In genomic region chr4:53905935-53906377, GRCh38 we compare ENCODE assay signal across 8 cellular contexts.
A peak's percentile ranks its signal among the peaks of the same experiment; 100 is the strongest.
DNase-seq lines count a peak whose midpoint lies in the region; ATAC-seq and TF ChIP-seq lines count a peak whose summit lies in the region.

No MANE protein-coding gene starts in this region.

- no peaks in the 10 kb centered on the region for H3K9me3 Mint-ChIP-seq in activated CD4-positive, alpha-beta T cell treated with anti-CD3 and anti-CD28 coated beads, Interleukin-2, amount 10 ng/mL, durations not matched to agents 7 days and 5 days
- no peaks in the 10 kb centered on the region for H3K9me3 Mint-ChIP-seq in activated CD4-positive, alpha-beta memory T cell treated with anti-CD3 and anti-CD28 coated beads for 36 hours

- H3K36me3 Mint-ChIP-seq in activated CD4-positive, alpha-beta T cell treated with anti-CD3 and anti-CD28 coated beads, Interleukin-2, amount 10 ng/mL, durations not matched to agents 7 days and 5 days (ENCODE audit: low read depth) = no peaks in the 10 kb centered on the region
- H3K36me3 Mint-ChIP-seq in activated CD4-positive, alpha-beta memory T cell treated with anti-CD3 and anti-CD28 coated beads for 36 hours = no peaks in the 10 kb centered on the region

- peak; percentile 12 for DNase-seq in activated CD4-positive, alpha-beta T cell treated with anti-CD3 and anti-CD28 coated beads, Interleukin-2, amount 10 ng/mL, durations not matched to agents 7 days and 5 days
- no peak for DNase-seq in activated CD4-positive, alpha-beta T cell treated with anti-CD3 and anti-CD28 coated beads, Interleukin-2, amount 50 U/mL, for 1 hour
- DNase-seq in HuH-7.5 (ENCODE audit: low spot score) (peak; percentile 37), Right ventricle myocardium superior (peak; percentile 62), psoas muscle (peak; percentile 37 to 65), epidermal melanocyte (ENCODE audit: insufficient read length, low spot score) (no peak)
- DNase-seq in activated CD4-positive, alpha-beta memory T cell treated with anti-CD3 and anti-CD28 coated beads for 36 hours = no peak

- H3K4me3 ChIP-seq in psoas muscle = peak overlapping the region; percentile 29

- ATAC-seq in Right ventricle myocardium superior (ENCODE audit: poor library complexity) = peak; percentile 76
- peak in 3 of 4 donors; percentile 57 to 78 (median 73) for ATAC-seq in psoas muscle
- no peak for ATAC-seq in HG03280 (IDR thresholded peaks at IDR 0.05; ENCODE audit: unreplicated experiment)

- peaks cover 9% of the 10 kb centered on the region for H3K4me1 Mint-ChIP-seq in activated CD4-positive, alpha-beta T cell treated with anti-CD3 and anti-CD28 coated beads, Interleukin-2, amount 10 ng/mL, durations not matched to agents 7 days and 5 days
- H3K4me1 Mint-ChIP-seq in activated CD4-positive, alpha-beta memory T cell treated with anti-CD3 and anti-CD28 coated beads for 36 hours (ENCODE audit: low read depth) = peaks cover 12% of the 10 kb centered on the region

- no peaks in the 10 kb centered on the region for H3K9me3 ChIP-seq in psoas muscle

- no peak overlapping the region for H3K27ac Mint-ChIP-seq in activated CD4-positive, alpha-beta T cell treated with anti-CD3 and anti-CD28 coated beads, Interleukin-2, amount 10 ng/mL, durations not matched to agents 7 days and 5 days
- no peak overlapping the region for H3K27ac Mint-ChIP-seq in activated CD4-positive, alpha-beta memory T cell treated with anti-CD3 and anti-CD28 coated beads for 36 hours

- intact Hi-C loops in activated CD4-positive, alpha-beta memory T cell treated with anti-CD3 and anti-CD28 coated beads for 36 hours (cut with micrococcal nuclease) = loop anchor here (5.0 to 10.0 kb wide), 2 partner anchors 196 to 711 kb away; partner anchors contain the start of gene GSX2
- intact Hi-C loops in Right ventricle myocardium superior (cut with DNase I) (loop anchor here (5.0 to 10.0 kb wide), 2 partner anchors 326 to 711 kb away; no protein-coding TSS in a partner anchor), psoas muscle (cut with DNase I) (loop anchor here (5.0 to 10.0 kb wide), 4 partner anchors 201 to 421 kb away; partner anchors contain the start of gene PDGFRA (in 1 of the 2))

- peak overlapping the region; percentile 58 for H3K4me3 Mint-ChIP-seq in activated CD4-positive, alpha-beta T cell treated with anti-CD3 and anti-CD28 coated beads, Interleukin-2, amount 10 ng/mL, durations not matched to agents 7 days and 5 days
- H3K4me3 Mint-ChIP-seq in activated CD4-positive, alpha-beta memory T cell treated with anti-CD3 and anti-CD28 coated beads for 36 hours = peak overlapping the region; percentile 43

- CTCF ChIA-PET in activated CD4-positive, alpha-beta T cell treated with anti-CD3 and anti-CD28 coated beads, Interleukin-2, amount 10 ng/mL, durations not matched to agents 7 days and 5 days (lab: Charles Lee) = no interaction called here
- CTCF ChIA-PET in activated CD4-positive, alpha-beta memory T cell treated with anti-CD3 and anti-CD28 coated beads for 36 hours (lab: Charles Lee) = interaction anchor here (1.2 to 7.2 kb wide), 3 partner anchors 24 to 328 kb away, joined by 4 to 96 read pairs (median 30); no protein-coding TSS in a partner anchor

- H3K4me1 ChIP-seq in psoas muscle = peaks cover 19% of the 10 kb centered on the region

- TF ChIP-seq CTCF in psoas muscle (IDR thresholded peaks at IDR 0.05) = no peak

- POLR2A ChIA-PET in activated CD4-positive, alpha-beta T cell treated with anti-CD3 and anti-CD28 coated beads, Interleukin-2, amount 10 ng/mL, durations not matched to agents 7 days and 5 days (lab: Charles Lee) = no interaction called here
- POLR2A ChIA-PET in activated CD4-positive, alpha-beta memory T cell treated with anti-CD3 and anti-CD28 coated beads for 36 hours (lab: Charles Lee) = no interaction called here

- no peaks in the 10 kb centered on the region for H3K36me3 ChIP-seq in psoas muscle (ENCODE audit: insufficient read depth in 1 of 2, low read depth in 1 of 2)

- WGBS in psoas muscle, 3 donors = 6 to 10% (median 6%) methylated on average over 11 of the region's 11 CpGs

- H3K27ac ChIP-seq in psoas muscle = no peak overlapping the region

- H3K27me3 ChIP-seq in psoas muscle (ENCODE audit: insufficient read depth in 3 of 3, low read length in 2 of 3) = peaks cover 0 to 21% (median 0%) of the 10 kb centered on the region in 3 donors

- peaks cover 39% of the 10 kb centered on the region for H3K27me3 Mint-ChIP-seq in activated CD4-positive, alpha-beta T cell treated with anti-CD3 and anti-CD28 coated beads, Interleukin-2, amount 10 ng/mL, durations not matched to agents 7 days and 5 days
- H3K27me3 Mint-ChIP-seq in activated CD4-positive, alpha-beta memory T cell treated with anti-CD3 and anti-CD28 coated beads for 36 hours = peaks cover 50% of the 10 kb centered on the region

Comparison
In these comparisons a context has a peak if more than half of its experiments do, and no peak if none do; other contexts are left out.
1. DNase-seq: peak in activated CD4-positive, alpha-beta T cell treated with anti-CD3 and anti-CD28 coated beads, Interleukin-2, amount 10 ng/mL, durations not matched to agents 7 days and 5 days (single experiment), HuH-7.5 (single experiment), Right ventricle myocardium superior (single experiment) and psoas muscle (2 of 2); none in activated CD4-positive, alpha-beta T cell treated with anti-CD3 and anti-CD28 coated beads, Interleukin-2, amount 50 U/mL, for 1 hour (single experiment), activated CD4-positive, alpha-beta memory T cell treated with anti-CD3 and anti-CD28 coated beads for 36 hours (single experiment) and epidermal melanocyte (single experiment).